ENCODE assay signal across 31 cellular contexts in the genomic region with DNA sequence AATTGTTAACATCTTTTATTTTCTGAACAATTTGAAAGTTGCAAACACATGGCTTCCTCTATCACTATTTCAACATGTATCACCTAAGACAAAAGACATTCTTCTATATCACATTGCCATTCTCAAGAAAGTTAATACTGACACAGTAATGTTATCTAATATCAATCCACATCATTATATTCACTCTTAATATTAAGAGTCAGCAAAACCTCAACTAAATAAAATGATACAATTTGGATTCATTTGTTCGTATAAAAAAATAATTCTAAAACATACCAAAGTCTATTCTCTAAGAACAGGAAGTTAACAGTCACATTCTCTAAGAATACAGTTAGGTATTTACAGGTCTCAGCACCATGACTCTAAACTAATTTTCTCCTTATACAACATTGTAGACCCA.
"Had no signal": no experiment of that assay in that cellular context is flagged by ENCODE, and none has a peak within 500 bp of the region (broad histone marks: within the 10 kb centered on the region; RNA-seq: fewer than 3 reads in every experiment).

No MANE protein-coding gene starts in this region.

- H3K27ac Mint-ChIP-seq: naive thymus-derived CD8-positive, alpha-beta T cell; natural killer cell treated with Interleukin-12 subunit alpha and Interleukin-12 subunit beta and Interleukin-15 and Interleukin-18, amount 100 ng/mL, for 72 hours; nephron progenitor cell; stimulated activated memory B cell treated with anti-CD40 and anti-IgM and Interleukin-4, amounts not matched to agents 10 μg/mL and 1 μg/mL and 100 μg/mL, for 72 hours; stimulated activated naive CD8-positive, alpha-beta T cell treated with anti-CD3 and anti-CD28 coated beads, Interleukin-15, amount 100 ng/mL, for 72 hours had no signal

- ATAC-seq: naive thymus-derived CD8-positive, alpha-beta T cell; natural killer cell treated with Interleukin-12 subunit alpha and Interleukin-12 subunit beta and Interleukin-15 and Interleukin-18, amount 100 ng/mL, for 72 hours; pancreas; right cardiac atrium; sciatic nerve; stimulated activated memory B cell treated with anti-CD40 and anti-IgM and Interleukin-4, amounts not matched to agents 10 μg/mL and 1 μg/mL and 100 μg/mL, for 72 hours; stimulated activated naive CD8-positive, alpha-beta T cell treated with anti-CD3 and anti-CD28 coated beads, Interleukin-15, amount 100 ng/mL, for 72 hours; stimulated activated naive CD8-positive, alpha-beta T cell treated with anti-CD3 and anti-CD28 coated beads, Interleukin-15, Interleukin-2, amounts not matched to agents 100 U/mL and 50 U/mL, for 24 hours had no signal

- H3K27me3 Mint-ChIP-seq: naive thymus-derived CD8-positive, alpha-beta T cell; stimulated activated naive CD8-positive, alpha-beta T cell treated with anti-CD3 and anti-CD28 coated beads, Interleukin-15, amount 100 ng/mL, for 72 hours had no signal

- H3K4me3 ChIP-seq: pancreas, prostate gland, skin epidermis, smooth muscle cell, spleen, suprapubic skin, thoracic aorta, thyroid gland, tibial nerve, upper lobe of left lung, vagina had no signal

- H3K9me3 ChIP-seq: neutrophil, pancreas, prostate gland, spleen, suprapubic skin, thoracic aorta, thyroid gland, tibial nerve, upper lobe of left lung, vagina had no signal

- DNase-seq: naive thymus-derived CD8-positive, alpha-beta T cell; nephron progenitor cell; nucleus accumbens; pancreas; right cardiac atrium; spleen; stimulated activated CD4-positive, alpha-beta T cell treated with anti-CD3 and anti-CD28 coated beads, Interleukin-12 subunit alpha, Interleukin-12 subunit beta, amount 100 ng/mL, for 4 hours; stimulated activated CD4-positive, alpha-beta T cell treated with anti-CD3 and anti-CD28 coated beads, Interleukin-1b, Interleukin-23, amount 100 ng/mL, for 48 hours; stimulated activated CD4-positive, alpha-beta T cell treated with anti-CD3 and anti-CD28 coated beads, Interleukin-4, amount 100 ng/mL, for 1 hour; stimulated activated CD4-positive, alpha-beta T cell treated with anti-CD3 and anti-CD28 coated beads, Interleukin-4, amount 100 ng/mL, for 4 hours; stimulated activated CD8-positive, alpha-beta memory T cell treated with anti-CD3 and anti-CD28 coated beads, Interleukin-4, amount 100 ng/mL, for 48 hours; stimulated activated naive CD4-positive, alpha-beta T cell; stimulated activated naive CD8-positive, alpha-beta T cell treated with anti-CD3 and anti-CD28 coated beads, Interleukin-15, amount 100 ng/mL, for 72 hours; stimulated activated naive CD8-positive, alpha-beta T cell treated with anti-CD3 and anti-CD28 coated beads, Interleukin-15, Interleukin-2, amounts not matched to agents 100 U/mL and 50 U/mL, for 24 hours; substantia nigra; thyroid gland; trophoblast cell; upper lobe of left lung had no signal

- H3K27me3 ChIP-seq: neutrophil, pancreas, spleen, suprapubic skin, thyroid gland, tibial nerve, upper lobe of left lung, vagina had no signal

- H3K9me3 Mint-ChIP-seq: naive thymus-derived CD8-positive, alpha-beta T cell; natural killer cell treated with Interleukin-12 subunit alpha and Interleukin-12 subunit beta and Interleukin-15 and Interleukin-18, amount 100 ng/mL, for 72 hours; nephron progenitor cell; neural crest cell; stimulated activated memory B cell treated with anti-CD40 and anti-IgM and Interleukin-4, amounts not matched to agents 10 μg/mL and 1 μg/mL and 100 μg/mL, for 72 hours; stimulated activated naive CD8-positive, alpha-beta T cell treated with anti-CD3 and anti-CD28 coated beads, Interleukin-15, amount 100 ng/mL, for 72 hours had no signal

- H3K36me3 ChIP-seq: neutrophil, pancreas, prostate gland, spleen, suprapubic skin, thoracic aorta, thyroid gland, tibial nerve, upper lobe of left lung, vagina had no signal

- H3K4me1 ChIP-seq: pancreas, prostate gland had no signal

- FAIRE-seq: pancreas, urothelium cell line had no signal

- H3K36me3 Mint-ChIP-seq: naive thymus-derived CD8-positive, alpha-beta T cell; natural killer cell treated with Interleukin-12 subunit alpha and Interleukin-12 subunit beta and Interleukin-15 and Interleukin-18, amount 100 ng/mL, for 72 hours; stimulated activated memory B cell treated with anti-CD40 and anti-IgM and Interleukin-4, amounts not matched to agents 10 μg/mL and 1 μg/mL and 100 μg/mL, for 72 hours had no signal

- H3K4me3 Mint-ChIP-seq: naive thymus-derived CD8-positive, alpha-beta T cell; natural killer cell treated with Interleukin-12 subunit alpha and Interleukin-12 subunit beta and Interleukin-15 and Interleukin-18, amount 100 ng/mL, for 72 hours; nephron progenitor cell; neural crest cell; stimulated activated memory B cell treated with anti-CD40 and anti-IgM and Interleukin-4, amounts not matched to agents 10 μg/mL and 1 μg/mL and 100 μg/mL, for 72 hours; stimulated activated naive CD8-positive, alpha-beta T cell treated with anti-CD3 and anti-CD28 coated beads, Interleukin-15, amount 100 ng/mL, for 72 hours had no signal

- H3K27ac ChIP-seq: neutrophil, pancreas, prostate gland, skin epidermis, spleen, suprapubic skin, thoracic aorta, thyroid gland, tibial nerve, upper lobe of left lung, vagina had no signal
